1 cellular context compared by ENCODE assay signal in genomic region chr14:28875937-28876910, GRCh38.
TF ChIP-seq lines count a peak whose summit lies in the region.

No MANE protein-coding gene starts in this region.

TF ChIP-seq in GM23338, 12 proteins besides CTCF, POLR2A, EP300 and RAD21 (continued from another document):
- TF ChIP-seq, protein P1, sequence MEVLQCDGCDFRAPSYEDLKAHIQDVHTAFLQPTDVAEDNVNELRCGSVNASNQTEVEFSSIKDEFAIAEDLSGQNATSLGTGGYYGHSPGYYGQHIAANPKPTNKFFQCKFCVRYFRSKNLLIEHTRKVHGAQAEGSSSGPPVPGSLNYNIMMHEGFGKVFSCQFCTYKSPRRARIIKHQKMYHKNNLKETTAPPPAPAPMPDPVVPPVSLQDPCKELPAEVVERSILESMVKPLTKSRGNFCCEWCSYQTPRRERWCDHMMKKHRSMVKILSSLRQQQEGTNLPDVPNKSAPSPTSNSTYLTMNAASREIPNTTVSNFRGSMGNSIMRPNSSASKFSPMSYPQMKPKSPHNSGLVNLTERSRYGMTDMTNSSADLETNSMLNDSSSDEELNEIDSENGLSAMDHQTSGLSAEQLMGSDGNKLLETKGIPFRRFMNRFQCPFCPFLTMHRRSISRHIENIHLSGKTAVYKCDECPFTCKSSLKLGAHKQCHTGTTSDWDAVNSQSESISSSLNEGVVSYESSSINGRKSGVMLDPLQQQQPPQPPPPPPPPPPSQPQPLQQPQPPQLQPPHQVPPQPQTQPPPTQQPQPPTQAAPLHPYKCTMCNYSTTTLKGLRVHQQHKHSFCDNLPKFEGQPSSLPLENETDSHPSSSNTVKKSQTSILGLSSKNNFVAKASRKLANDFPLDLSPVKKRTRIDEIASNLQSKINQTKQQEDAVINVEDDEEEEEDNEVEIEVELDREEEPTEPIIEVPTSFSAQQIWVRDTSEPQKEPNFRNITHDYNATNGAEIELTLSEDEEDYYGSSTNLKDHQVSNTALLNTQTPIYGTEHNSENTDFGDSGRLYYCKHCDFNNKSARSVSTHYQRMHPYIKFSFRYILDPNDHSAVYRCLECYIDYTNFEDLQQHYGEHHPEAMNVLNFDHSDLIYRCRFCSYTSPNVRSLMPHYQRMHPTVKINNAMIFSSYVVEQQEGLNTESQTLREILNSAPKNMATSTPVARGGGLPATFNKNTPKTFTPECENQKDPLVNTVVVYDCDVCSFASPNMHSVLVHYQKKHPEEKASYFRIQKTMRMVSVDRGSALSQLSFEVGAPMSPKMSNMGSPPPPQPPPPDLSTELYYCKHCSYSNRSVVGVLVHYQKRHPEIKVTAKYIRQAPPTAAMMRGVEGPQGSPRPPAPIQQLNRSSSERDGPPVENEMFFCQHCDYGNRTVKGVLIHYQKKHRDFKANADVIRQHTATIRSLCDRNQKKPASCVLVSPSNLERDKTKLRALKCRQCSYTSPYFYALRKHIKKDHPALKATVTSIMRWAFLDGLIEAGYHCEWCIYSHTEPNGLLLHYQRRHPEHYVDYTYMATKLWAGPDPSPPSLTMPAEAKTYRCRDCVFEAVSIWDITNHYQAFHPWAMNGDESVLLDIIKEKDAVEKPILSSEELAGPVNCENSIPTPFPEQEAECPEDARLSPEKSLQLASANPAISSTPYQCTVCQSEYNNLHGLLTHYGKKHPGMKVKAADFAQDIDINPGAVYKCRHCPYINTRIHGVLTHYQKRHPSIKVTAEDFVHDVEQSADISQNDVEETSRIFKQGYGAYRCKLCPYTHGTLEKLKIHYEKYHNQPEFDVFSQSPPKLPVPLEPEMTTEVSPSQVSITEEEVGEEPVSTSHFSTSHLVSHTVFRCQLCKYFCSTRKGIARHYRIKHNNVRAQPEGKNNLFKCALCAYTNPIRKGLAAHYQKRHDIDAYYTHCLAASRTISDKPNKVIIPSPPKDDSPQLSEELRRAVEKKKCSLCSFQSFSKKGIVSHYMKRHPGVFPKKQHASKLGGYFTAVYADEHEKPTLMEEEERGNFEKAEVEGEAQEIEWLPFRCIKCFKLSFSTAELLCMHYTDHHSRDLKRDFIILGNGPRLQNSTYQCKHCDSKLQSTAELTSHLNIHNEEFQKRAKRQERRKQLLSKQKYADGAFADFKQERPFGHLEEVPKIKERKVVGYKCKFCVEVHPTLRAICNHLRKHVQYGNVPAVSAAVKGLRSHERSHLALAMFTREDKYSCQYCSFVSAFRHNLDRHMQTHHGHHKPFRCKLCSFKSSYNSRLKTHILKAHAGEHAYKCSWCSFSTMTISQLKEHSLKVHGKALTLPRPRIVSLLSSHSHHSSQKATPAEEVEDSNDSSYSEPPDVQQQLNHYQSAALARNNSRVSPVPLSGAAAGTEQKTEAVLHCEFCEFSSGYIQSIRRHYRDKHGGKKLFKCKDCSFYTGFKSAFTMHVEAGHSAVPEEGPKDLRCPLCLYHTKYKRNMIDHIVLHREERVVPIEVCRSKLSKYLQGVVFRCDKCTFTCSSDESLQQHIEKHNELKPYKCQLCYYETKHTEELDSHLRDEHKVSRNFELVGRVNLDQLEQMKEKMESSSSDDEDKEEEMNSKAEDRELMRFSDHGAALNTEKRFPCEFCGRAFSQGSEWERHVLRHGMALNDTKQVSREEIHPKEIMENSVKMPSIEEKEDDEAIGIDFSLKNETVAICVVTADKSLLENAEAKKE (CRISPR knock-in tag; IDR thresholded peaks at IDR 0.05): no peak
- TF ChIP-seq, protein P2, sequence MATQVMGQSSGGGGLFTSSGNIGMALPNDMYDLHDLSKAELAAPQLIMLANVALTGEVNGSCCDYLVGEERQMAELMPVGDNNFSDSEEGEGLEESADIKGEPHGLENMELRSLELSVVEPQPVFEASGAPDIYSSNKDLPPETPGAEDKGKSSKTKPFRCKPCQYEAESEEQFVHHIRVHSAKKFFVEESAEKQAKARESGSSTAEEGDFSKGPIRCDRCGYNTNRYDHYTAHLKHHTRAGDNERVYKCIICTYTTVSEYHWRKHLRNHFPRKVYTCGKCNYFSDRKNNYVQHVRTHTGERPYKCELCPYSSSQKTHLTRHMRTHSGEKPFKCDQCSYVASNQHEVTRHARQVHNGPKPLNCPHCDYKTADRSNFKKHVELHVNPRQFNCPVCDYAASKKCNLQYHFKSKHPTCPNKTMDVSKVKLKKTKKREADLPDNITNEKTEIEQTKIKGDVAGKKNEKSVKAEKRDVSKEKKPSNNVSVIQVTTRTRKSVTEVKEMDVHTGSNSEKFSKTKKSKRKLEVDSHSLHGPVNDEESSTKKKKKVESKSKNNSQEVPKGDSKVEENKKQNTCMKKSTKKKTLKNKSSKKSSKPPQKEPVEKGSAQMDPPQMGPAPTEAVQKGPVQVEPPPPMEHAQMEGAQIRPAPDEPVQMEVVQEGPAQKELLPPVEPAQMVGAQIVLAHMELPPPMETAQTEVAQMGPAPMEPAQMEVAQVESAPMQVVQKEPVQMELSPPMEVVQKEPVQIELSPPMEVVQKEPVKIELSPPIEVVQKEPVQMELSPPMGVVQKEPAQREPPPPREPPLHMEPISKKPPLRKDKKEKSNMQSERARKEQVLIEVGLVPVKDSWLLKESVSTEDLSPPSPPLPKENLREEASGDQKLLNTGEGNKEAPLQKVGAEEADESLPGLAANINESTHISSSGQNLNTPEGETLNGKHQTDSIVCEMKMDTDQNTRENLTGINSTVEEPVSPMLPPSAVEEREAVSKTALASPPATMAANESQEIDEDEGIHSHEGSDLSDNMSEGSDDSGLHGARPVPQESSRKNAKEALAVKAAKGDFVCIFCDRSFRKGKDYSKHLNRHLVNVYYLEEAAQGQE (IDR thresholded peaks at IDR 0.05; ENCODE audit: unreplicated experiment): no peak
- TF ChIP-seq, protein P3, sequence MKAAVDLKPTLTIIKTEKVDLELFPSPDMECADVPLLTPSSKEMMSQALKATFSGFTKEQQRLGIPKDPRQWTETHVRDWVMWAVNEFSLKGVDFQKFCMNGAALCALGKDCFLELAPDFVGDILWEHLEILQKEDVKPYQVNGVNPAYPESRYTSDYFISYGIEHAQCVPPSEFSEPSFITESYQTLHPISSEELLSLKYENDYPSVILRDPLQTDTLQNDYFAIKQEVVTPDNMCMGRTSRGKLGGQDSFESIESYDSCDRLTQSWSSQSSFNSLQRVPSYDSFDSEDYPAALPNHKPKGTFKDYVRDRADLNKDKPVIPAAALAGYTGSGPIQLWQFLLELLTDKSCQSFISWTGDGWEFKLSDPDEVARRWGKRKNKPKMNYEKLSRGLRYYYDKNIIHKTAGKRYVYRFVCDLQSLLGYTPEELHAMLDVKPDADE (IDR thresholded peaks at IDR 0.05): no peak
- TF ChIP-seq ZNF114 (CRISPR knock-in tag; IDR thresholded peaks at IDR 0.05): no peak
- no peak for TF ChIP-seq JUNB (IDR thresholded peaks at IDR 0.05; ENCODE audit: unreplicated experiment)
- TF ChIP-seq EZH2 (IDR thresholded peaks at IDR 0.05; ENCODE audit: low read depth, unreplicated experiment): no peak
- no peak for TF ChIP-seq CREB1 (CRISPR knock-in tag; IDR thresholded peaks at IDR 0.05; ENCODE audit: low read depth)
